Comparison of ENCODE assay signal across 8 cellular contexts in the genomic region with DNA sequence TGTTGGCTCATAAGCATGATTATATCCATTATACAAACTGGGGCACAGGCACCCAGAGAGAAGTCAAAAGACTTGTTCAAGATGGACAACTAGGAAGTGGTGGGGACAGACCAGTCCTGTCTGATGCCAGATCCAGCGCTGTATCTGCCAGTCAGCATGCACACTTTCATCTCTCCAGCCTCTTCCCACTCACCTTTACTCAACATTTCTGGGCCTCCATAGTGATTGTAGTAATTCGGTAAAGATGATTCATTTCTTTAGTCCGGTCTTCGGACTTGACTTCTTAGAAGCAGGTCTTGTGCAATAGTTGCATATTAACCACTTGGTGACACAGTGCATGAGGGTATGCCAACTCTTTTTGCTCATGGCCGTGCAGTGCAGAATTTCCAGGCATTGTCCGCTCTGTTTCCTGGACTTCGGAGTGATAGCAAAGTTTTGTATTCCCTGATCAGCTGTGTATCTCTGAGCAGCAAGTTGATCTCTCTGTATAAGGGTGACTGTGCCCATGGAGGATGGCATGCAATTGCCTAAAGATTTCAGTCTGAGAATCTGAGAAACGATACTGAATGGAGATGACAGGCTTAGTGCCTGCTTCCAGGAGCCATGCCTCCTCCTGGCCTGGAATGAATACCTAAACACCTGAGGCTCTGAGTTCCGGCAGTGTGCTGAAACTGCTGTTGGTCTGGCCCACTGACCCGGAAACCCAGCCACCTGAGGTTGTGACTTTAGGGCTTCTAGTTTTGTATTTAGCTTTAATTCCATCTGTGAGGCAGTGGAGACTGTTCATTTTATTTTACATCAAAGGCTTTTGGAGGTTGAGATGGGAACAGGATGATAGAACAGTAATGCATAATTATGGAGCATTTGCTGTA. TPM values are rescaled to one million over a fixed set of nuclear protein-coding genes. Genes with fewer than 3 reads are reported as not detected.
DNase-seq lines count a peak whose midpoint lies in the region; TF ChIP-seq lines count a peak whose summit lies in the region.

No MANE protein-coding gene starts in this region.

- peak; percentile 24 for DNase-seq in stimulated activated CD4-positive, alpha-beta T cell treated with anti-CD3 and anti-CD28 coated beads, Interleukin-1b, Interleukin-23, amount 100 ng/mL, for 48 hours
- DNase-seq in stimulated activated CD4-positive, alpha-beta T cell treated with anti-CD3 and anti-CD28 coated beads, Interleukin-2, amount 100 ng/mL, for 48 hours: no peak
- DNase-seq in M059J (ENCODE audit: low read depth) (peak; percentile 86), breast epithelium (ENCODE audit: low spot score in 2 of 2) (no peak), osteoblast (ENCODE audit: insufficient read length, low spot score, missing footprints) (peak; percentile 95), NCI-H1092 (lab: John Stamatoyannopoulos, UW) (no peak), NCI-H187 treated with DMSO at 0.1 percent for 48 hours (lab: John Stamatoyannopoulos, UW) (no peak)
- no peak for DNase-seq in stimulated activated naive CD4-positive, alpha-beta T cell treated with Interleukin-2 at 50 U/mL for 16 hours (lab: John Stamatoyannopoulos, UW)

- no peak overlapping the region for H2AFZ ChIP-seq in osteoblast (ENCODE audit: low read length)

- intact Hi-C loops in breast epithelium (cut with DNase I; ENCODE audit: low total_unique reads): no loop called here

- H3K36me3 ChIP-seq in breast epithelium (no peaks in the 10 kb centered on the region), osteoblast (ENCODE audit: insufficient read depth, low read length) (peaks cover 10% of the 10 kb centered on the region)

- no peaks in the 10 kb centered on the region for H3K27me3 ChIP-seq in breast epithelium
- no peaks in the 10 kb centered on the region for H3K27me3 ChIP-seq in osteoblast (ENCODE audit: insufficient read depth, low read length)

- peaks cover 37% of the 10 kb centered on the region for H4K20me1 ChIP-seq in osteoblast (ENCODE audit: insufficient read depth, low read length)

- H3K4me1 ChIP-seq in breast epithelium (peaks cover 3 to 9% of the 10 kb centered on the region in 2 donors), osteoblast (ENCODE audit: insufficient read depth, low read length) (peaks cover 51% of the 10 kb centered on the region)

- TF ChIP-seq CTCF in breast epithelium (IDR thresholded peaks at IDR 0.05) (no peak), osteoblast (IDR thresholded peaks at IDR 0.05; ENCODE audit: extremely low read depth, low read depth, low read length) (no peak)

- H3K4me2 ChIP-seq in osteoblast (ENCODE audit: insufficient read depth, low read length): peak overlapping the region; percentile 82

- H3K27ac ChIP-seq in breast epithelium: peak overlapping the region; percentile 77 to 81
- peak overlapping the region; percentile 94 for H3K27ac ChIP-seq in osteoblast (ENCODE audit: low read depth, low read length)

- peaks cover 82% of the 10 kb centered on the region for H3K79me2 ChIP-seq in osteoblast (ENCODE audit: insufficient read depth, low read length)

- H3K9me3 ChIP-seq in breast epithelium (no peaks in the 10 kb centered on the region), osteoblast (ENCODE audit: low read depth, low read length) (no peaks in the 10 kb centered on the region)

- H3K4me3 ChIP-seq in breast epithelium (no peak overlapping the region), osteoblast (ENCODE audit: insufficient read depth, low read length) (peak overlapping the region; percentile 51)

- TF ChIP-seq POLR2A in breast epithelium (IDR thresholded peaks at IDR 0.05): no peak

RNA-seq across cellular contexts. Expression of a gene that starts 39.0 kb away (rescaled TPM):
- 39.0 and 65.1 TPM in 2 replicates for total RNA-seq in M059J (2014; rRNA removed; shearing (Covaris generic))
- 10 to 100 TPM; 27.4 to 53.0 (median 42.6) TPM for total RNA-seq in breast epithelium
- total RNA-seq in osteoblast: 81.9 and 83.2 TPM in 2 replicates

Comparison
In these comparisons a context has a peak if more than half of its experiments do, and no peak if none do; other contexts are left out.
1. DNase-seq: peak in stimulated activated CD4-positive, alpha-beta T cell treated with anti-CD3 and anti-CD28 coated beads, Interleukin-1b, Interleukin-23, amount 100 ng/mL, for 48 hours (single experiment), M059J (single experiment) and osteoblast (single experiment); none in stimulated activated CD4-positive, alpha-beta T cell treated with anti-CD3 and anti-CD28 coated beads, Interleukin-2, amount 100 ng/mL, for 48 hours (0 of 2), breast epithelium (0 of 2), NCI-H1092 (single experiment), stimulated activated naive CD4-positive, alpha-beta T cell treated with Interleukin-2 at 50 U/mL for 16 hours (single experiment) and NCI-H187 treated with DMSO at 0.1 percent for 48 hours (single experiment).